Comparison of ENCODE assay signal across 12 cellular contexts in the genomic region with DNA sequence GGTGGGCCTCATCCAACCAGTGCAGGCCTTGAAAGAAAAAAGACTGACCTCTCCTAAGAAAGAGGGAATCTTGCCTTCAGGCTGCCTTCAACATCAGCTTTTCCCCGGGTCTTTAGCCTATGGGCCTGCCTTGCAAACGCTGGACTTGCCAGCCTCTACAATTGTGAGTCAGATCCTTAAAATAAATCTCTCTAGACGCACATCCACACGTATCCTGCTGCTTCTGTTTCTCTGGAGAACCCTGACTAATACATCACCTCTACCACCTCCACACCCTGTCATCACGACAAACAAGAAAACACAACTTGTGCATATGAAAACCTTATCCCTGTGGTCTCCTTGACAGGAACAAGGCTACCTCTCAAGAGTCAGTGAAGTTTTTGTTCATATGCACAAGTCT. TPM values are rescaled to one million over a fixed set of nuclear protein-coding genes. Genes with fewer than 3 reads are reported as not detected.
DNase-seq lines count a peak whose midpoint lies in the region; ATAC-seq and TF ChIP-seq lines count a peak whose summit lies in the region.
"Had no signal": no experiment of that assay in that cellular context is flagged by ENCODE, and none has a peak within 500 bp of the region (broad histone marks: within the 10 kb centered on the region; RNA-seq: fewer than 3 reads in every experiment).

No MANE protein-coding gene starts in this region.

- H3K36me3 Mint-ChIP-seq in GM23338 (ENCODE audit: low read depth) (peaks cover 8% of the 10 kb centered on the region; the same call in 2 of the 3 replicates), glutamatergic neuron (ENCODE audit: unreplicated experiment) (no peaks in the 10 kb centered on the region)
- no peaks in the 10 kb centered on the region for H3K36me3 Mint-ChIP-seq in stimulated activated effector memory CD8-positive, alpha-beta T cell treated with anti-CD3 and anti-CD28 coated beads, Interleukin-12 subunit alpha, Interleukin-12 subunit beta, amount 100 ng/mL, for 72 hours

- no peaks in the 10 kb centered on the region; the same call in 2 of the 3 replicates for H3K9me3 Mint-ChIP-seq in GM23338
- peaks cover 16% of the 10 kb centered on the region for H3K9me3 Mint-ChIP-seq in glutamatergic neuron (ENCODE audit: unreplicated experiment)
- peaks cover 3% of the 10 kb centered on the region for H3K9me3 Mint-ChIP-seq in stimulated activated effector memory CD8-positive, alpha-beta T cell treated with anti-CD3 and anti-CD28 coated beads, Interleukin-12 subunit alpha, Interleukin-12 subunit beta, amount 100 ng/mL, for 72 hours

- H3K27ac Mint-ChIP-seq in GM23338 (no peak overlapping the region), glutamatergic neuron (ENCODE audit: unreplicated experiment) (peak overlapping the region; percentile 67)
- no peak overlapping the region for H3K27ac Mint-ChIP-seq in stimulated activated effector memory CD8-positive, alpha-beta T cell treated with anti-CD3 and anti-CD28 coated beads, Interleukin-12 subunit alpha, Interleukin-12 subunit beta, amount 100 ng/mL, for 72 hours
- H3K27ac Mint-ChIP-seq: T-helper 1 cell treated with Interleukin-12 subunit alpha and Interleukin-12 subunit beta and Interleukin-4 antibody, amounts not matched to agents 30 μg/mL and 1 μg/mL, for 36 hours had no signal

- H3K4me2 ChIP-seq in GM23338 = peak overlapping the region; percentile 31; the same call in 1 of the 2 replicates
- H3K4me2 ChIP-seq in skeletal muscle satellite cell (ENCODE audit: low read length) = peak overlapping the region; percentile 66

- H3K4me1 ChIP-seq in GM23338 (ENCODE audit: insufficient read depth) (peaks cover 8% of the 10 kb centered on the region; the same call in 1 of the 2 replicates), skeletal muscle satellite cell (ENCODE audit: control insufficient read depth, insufficient read depth, low read length) (peaks cover 34% of the 10 kb centered on the region)

- H3K4me3 Mint-ChIP-seq in GM23338 (no peak overlapping the region), glutamatergic neuron (ENCODE audit: unreplicated experiment) (no peak overlapping the region)
- H3K4me3 Mint-ChIP-seq in stimulated activated effector memory CD8-positive, alpha-beta T cell treated with anti-CD3 and anti-CD28 coated beads, Interleukin-12 subunit alpha, Interleukin-12 subunit beta, amount 100 ng/mL, for 72 hours = no peak overlapping the region
- H3K4me3 Mint-ChIP-seq: T-helper 1 cell treated with Interleukin-12 subunit alpha and Interleukin-12 subunit beta and Interleukin-4 antibody, amounts not matched to agents 30 μg/mL and 1 μg/mL, for 36 hours had no signal

- H3K9ac ChIP-seq in skeletal muscle satellite cell (ENCODE audit: low read depth, low read length) = peak overlapping the region; percentile 44

- H3K27me3 Mint-ChIP-seq in GM23338 (ENCODE audit: insufficient read depth, low read depth, poor library complexity) (peaks cover 10% of the 10 kb centered on the region), glutamatergic neuron (ENCODE audit: unreplicated experiment) (peaks cover 12% of the 10 kb centered on the region)

- no peaks in the 10 kb centered on the region for H3F3A ChIP-seq in GM23338 (replicated peaks; ENCODE audit: low read depth)

- H3K27ac ChIP-seq in GM23338 (ENCODE audit: low read depth) = no peak overlapping the region

- H3K9me2 ChIP-seq in GM23338 (ENCODE audit: insufficient read depth) = no peaks in the 10 kb centered on the region

- H3K4me3 ChIP-seq in GM23338 (no peak overlapping the region), skeletal muscle satellite cell (ENCODE audit: low read length) (peak overlapping the region; percentile 22)
- H3K4me3 ChIP-seq: K562 had no signal

- H3K36me3 ChIP-seq in GM23338 (ENCODE audit: insufficient read depth) (no peaks in the 10 kb centered on the region), skeletal muscle satellite cell (ENCODE audit: insufficient read depth, low read length) (peaks cover 5% of the 10 kb centered on the region)

- TF ChIP-seq CTCF in GM23338 (conservative IDR thresholded peaks at IDR 0.05; ENCODE audit: low read depth in 2 of 2) (no peak), glutamatergic neuron (IDR thresholded peaks at IDR 0.05; ENCODE audit: partially characterized antibody, unreplicated experiment) (no peak)

- no peak overlapping the region for H2AFZ ChIP-seq in GM23338

- DNase-seq in GM23338 (ENCODE audit: low spot score) = no peak
- DNase-seq in amniotic epithelial cell (ENCODE audit: low read depth) = peak; percentile 92
- no peak for DNase-seq in glutamatergic neuron
- no peak for DNase-seq in HUDEP-2 (lab: John Stamatoyannopoulos, UW; ENCODE audit: unreplicated experiment in 76 of 76)
- no peak for DNase-seq in NCI-H2029 treated with DMSO at 0.1 percent for 48 hours (lab: John Stamatoyannopoulos, UW)
- DNase-seq in stimulated activated effector memory CD8-positive, alpha-beta T cell treated with anti-CD3 and anti-CD28 coated beads, Interleukin-12 subunit alpha, Interleukin-12 subunit beta, amount 100 ng/mL, for 72 hours (ENCODE audit: low spot score in 2 of 2) = no peak
- no peak for DNase-seq in activated gamma-delta T cell treated with Interleukin-2 at 50 U/mL for 16 hours
- DNase-seq: stimulated activated naive CD4-positive, alpha-beta T cell treated with Interleukin-2 at 50 U/mL for 16 hours had no signal

- H4K20me1 ChIP-seq in GM23338 (replicated peaks; ENCODE audit: insufficient read depth) = peaks cover 16% of the 10 kb centered on the region; the same call in 1 of the 2 replicates

- H3K4me1 Mint-ChIP-seq in GM23338 (peaks cover 21% of the 10 kb centered on the region), glutamatergic neuron (ENCODE audit: low read depth, unreplicated experiment) (peaks cover 31% of the 10 kb centered on the region)
- peaks cover 3% of the 10 kb centered on the region for H3K4me1 Mint-ChIP-seq in stimulated activated effector memory CD8-positive, alpha-beta T cell treated with anti-CD3 and anti-CD28 coated beads, Interleukin-12 subunit alpha, Interleukin-12 subunit beta, amount 100 ng/mL, for 72 hours

- no peaks in the 10 kb centered on the region for H3K9me3 ChIP-seq in skeletal muscle satellite cell (replicated peaks; ENCODE audit: low read length)

- peaks cover 96% of the 10 kb centered on the region for H3K79me2 ChIP-seq in GM23338 (replicated peaks; ENCODE audit: insufficient read depth)

- no peak for ATAC-seq in GM23338
- ATAC-seq in stimulated activated effector memory CD8-positive, alpha-beta T cell treated with anti-CD3 and anti-CD28 coated beads, Interleukin-12 subunit alpha, Interleukin-12 subunit beta, amount 100 ng/mL, for 72 hours = no peak
- ATAC-seq: K562, left lobe of liver had no signal

- no peaks in the 10 kb centered on the region for H3K27me3 ChIP-seq in GM23338 (ENCODE audit: insufficient read depth)
- no peaks in the 10 kb centered on the region for H3K27me3 ChIP-seq in skeletal muscle satellite cell (ENCODE audit: control insufficient read depth, insufficient read depth, low read length)

TF ChIP-seq in GM23338, 12 proteins besides CTCF, POLR2A, EP300 and RAD21:
- no peak for TF ChIP-seq ZNF331 (CRISPR knock-in tag; IDR thresholded peaks at IDR 0.05; ENCODE audit: low read depth)
- TF ChIP-seq JUNB (IDR thresholded peaks at IDR 0.05; ENCODE audit: unreplicated experiment) = no peak
- no peak for TF ChIP-seq EZH2phosphoT487 (IDR thresholded peaks at IDR 0.05; ENCODE audit: unreplicated experiment)
- TF ChIP-seq, protein P1, sequence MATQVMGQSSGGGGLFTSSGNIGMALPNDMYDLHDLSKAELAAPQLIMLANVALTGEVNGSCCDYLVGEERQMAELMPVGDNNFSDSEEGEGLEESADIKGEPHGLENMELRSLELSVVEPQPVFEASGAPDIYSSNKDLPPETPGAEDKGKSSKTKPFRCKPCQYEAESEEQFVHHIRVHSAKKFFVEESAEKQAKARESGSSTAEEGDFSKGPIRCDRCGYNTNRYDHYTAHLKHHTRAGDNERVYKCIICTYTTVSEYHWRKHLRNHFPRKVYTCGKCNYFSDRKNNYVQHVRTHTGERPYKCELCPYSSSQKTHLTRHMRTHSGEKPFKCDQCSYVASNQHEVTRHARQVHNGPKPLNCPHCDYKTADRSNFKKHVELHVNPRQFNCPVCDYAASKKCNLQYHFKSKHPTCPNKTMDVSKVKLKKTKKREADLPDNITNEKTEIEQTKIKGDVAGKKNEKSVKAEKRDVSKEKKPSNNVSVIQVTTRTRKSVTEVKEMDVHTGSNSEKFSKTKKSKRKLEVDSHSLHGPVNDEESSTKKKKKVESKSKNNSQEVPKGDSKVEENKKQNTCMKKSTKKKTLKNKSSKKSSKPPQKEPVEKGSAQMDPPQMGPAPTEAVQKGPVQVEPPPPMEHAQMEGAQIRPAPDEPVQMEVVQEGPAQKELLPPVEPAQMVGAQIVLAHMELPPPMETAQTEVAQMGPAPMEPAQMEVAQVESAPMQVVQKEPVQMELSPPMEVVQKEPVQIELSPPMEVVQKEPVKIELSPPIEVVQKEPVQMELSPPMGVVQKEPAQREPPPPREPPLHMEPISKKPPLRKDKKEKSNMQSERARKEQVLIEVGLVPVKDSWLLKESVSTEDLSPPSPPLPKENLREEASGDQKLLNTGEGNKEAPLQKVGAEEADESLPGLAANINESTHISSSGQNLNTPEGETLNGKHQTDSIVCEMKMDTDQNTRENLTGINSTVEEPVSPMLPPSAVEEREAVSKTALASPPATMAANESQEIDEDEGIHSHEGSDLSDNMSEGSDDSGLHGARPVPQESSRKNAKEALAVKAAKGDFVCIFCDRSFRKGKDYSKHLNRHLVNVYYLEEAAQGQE (IDR thresholded peaks at IDR 0.05; ENCODE audit: unreplicated experiment) = no peak
- no peak for TF ChIP-seq ZNF114 (CRISPR knock-in tag; IDR thresholded peaks at IDR 0.05)

RNA-seq across cellular contexts. Expression of a gene that starts 11.8 kb away (rescaled TPM):
- total RNA-seq in GM23338 (2014; rRNA removed; shearing (Covaris generic)) = 68.8 and 73.9 TPM in 2 replicates
- polyA plus RNA-seq in GM23338 (2016; fragmentation: Nextera tagmentation; extraction: Ambion mirVana) = 19.8 and 20.0 TPM in 2 replicates
- 143 TPM for total RNA-seq in glutamatergic neuron (ENCODE audit: unreplicated experiment)
- 69.7 and 87.7 TPM in 2 replicates for total RNA-seq in skeletal muscle satellite cell (2012; rRNA removed)
